8 cellular contexts compared by ENCODE assay signal in the genomic region with DNA sequence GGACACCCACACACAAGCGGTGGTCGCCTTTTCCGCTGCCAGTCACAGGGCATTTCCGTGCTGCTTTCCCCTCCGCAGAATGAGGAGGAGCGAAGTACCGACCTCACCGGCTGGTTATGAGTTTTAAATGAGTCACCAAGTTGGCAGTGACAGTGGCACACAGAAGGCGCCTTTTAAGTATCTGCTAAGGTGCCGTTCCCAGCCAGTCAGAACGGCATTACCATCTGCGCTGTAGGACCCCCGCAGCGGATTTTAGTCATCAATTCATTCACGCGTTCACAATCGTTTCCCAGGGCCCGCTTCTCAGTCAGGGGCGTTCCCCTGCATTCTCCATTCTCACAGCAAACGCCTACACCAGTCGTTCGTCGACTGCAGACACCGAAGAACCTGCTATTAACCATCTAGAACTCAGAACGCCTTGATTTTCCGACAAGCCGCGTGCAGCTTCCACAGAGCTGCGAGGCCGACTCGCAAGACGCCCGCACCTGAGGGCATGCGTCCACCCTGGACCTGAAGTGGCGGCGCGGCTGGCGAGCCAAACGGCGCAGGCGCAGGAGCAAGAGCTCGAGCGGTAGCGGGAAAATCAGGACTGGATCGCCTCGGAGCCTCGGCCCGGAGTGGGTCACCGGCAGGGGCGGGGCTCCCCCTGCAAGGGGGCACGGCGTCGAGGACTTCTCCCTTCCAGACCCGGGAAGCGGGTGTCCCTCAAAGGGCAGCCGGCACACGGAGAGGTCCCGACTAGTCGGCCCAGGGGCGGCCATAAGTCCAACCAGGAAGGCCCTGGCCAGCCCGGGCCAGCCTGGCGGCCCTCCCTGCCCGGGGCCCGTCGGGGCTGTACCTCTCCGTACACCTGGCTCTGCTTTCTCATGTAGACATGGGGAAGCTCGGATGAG. TPM values are rescaled to one million over a fixed set of nuclear protein-coding genes. Genes with fewer than 3 reads are reported as not detected.
DNase-seq lines count a peak whose midpoint lies in the region; TF ChIP-seq lines count a peak whose summit lies in the region.

No MANE protein-coding gene starts in this region.

- TF ChIP-seq CTCF in Loucy (conservative IDR thresholded peaks at IDR 0.05; ENCODE audit: low read length): peak; percentile 2; the same call in 1 of the 2 replicates
- no peak for TF ChIP-seq CTCF in foreskin fibroblast (IDR thresholded peaks at IDR 0.05; ENCODE audit: low read depth, low read length)

- H3K36me3 ChIP-seq in ES-I3 (ENCODE audit: insufficient read depth, low read length) (no peaks in the 10 kb centered on the region), H7 (replicated peaks; ENCODE audit: control insufficient read depth, insufficient read depth, low read length) (no peaks in the 10 kb centered on the region), Loucy (ENCODE audit: insufficient read depth, low read length) (no peaks in the 10 kb centered on the region), neuron (ENCODE audit: insufficient read depth, low read length) (no peaks in the 10 kb centered on the region), stomach smooth muscle (ENCODE audit: control insufficient read depth in 2 of 2, insufficient read depth in 2 of 2, low read length in 2 of 2) (no peaks in the 10 kb centered on the region)

- H4K20me1 ChIP-seq in Loucy (ENCODE audit: insufficient read depth, low read length, poor library complexity, severe bottlenecking): peaks cover 30% of the 10 kb centered on the region

- H3K4me1 ChIP-seq in ES-I3 (ENCODE audit: insufficient read depth, low read length) (peaks cover 14% of the 10 kb centered on the region), Loucy (ENCODE audit: insufficient read depth, low read length, poor library complexity, severe bottlenecking) (peaks cover 44% of the 10 kb centered on the region), neuron (ENCODE audit: insufficient read depth, low read length) (peaks cover 3% of the 10 kb centered on the region), stomach smooth muscle (ENCODE audit: control insufficient read depth, insufficient read depth, low read length) (peaks cover 7% of the 10 kb centered on the region)

- H3K9ac ChIP-seq in ES-I3 (ENCODE audit: low read depth, low read length) (peak overlapping the region; percentile 59), Loucy (ENCODE audit: low read depth, low read length, poor library complexity, severe bottlenecking) (peak overlapping the region; percentile 72), stomach smooth muscle (ENCODE audit: low read length in 2 of 2) (peak overlapping the region; percentile 78)

- H2AFZ ChIP-seq in Loucy (ENCODE audit: low read length) (peak overlapping the region; percentile 95), neuron (ENCODE audit: low read depth, low read length) (peak overlapping the region; percentile 91)

- no peaks in the 10 kb centered on the region for H3F3A ChIP-seq in Loucy (ENCODE audit: low read depth)

- peak overlapping the region; percentile 68 for H3K27ac ChIP-seq in stomach smooth muscle (ENCODE audit: low read length)

- H3K4me3 ChIP-seq in H7 (ENCODE audit: insufficient read depth, low read depth, low read length) (peak overlapping the region; percentile 57), Loucy (ENCODE audit: low read length, poor library complexity, severe bottlenecking) (peak overlapping the region; percentile 80), foreskin fibroblast (ENCODE audit: low read depth in 1 of 2, low read length in 2 of 2) (peak overlapping the region; percentile 75 to 93), neuron (ENCODE audit: low read length) (peak overlapping the region; percentile 82), stomach smooth muscle (ENCODE audit: low read length in 2 of 2) (peak overlapping the region; percentile 91 to 96)

- H3K9me2 ChIP-seq in Loucy (replicated peaks; ENCODE audit: low read depth, low read length): no peaks in the 10 kb centered on the region

- peaks cover 27% of the 10 kb centered on the region for H3K79me2 ChIP-seq in Loucy (ENCODE audit: insufficient read depth, low read length)

- H3K27me3 ChIP-seq in H7 (ENCODE audit: control insufficient read depth, insufficient read depth, low read length) (peaks cover 4% of the 10 kb centered on the region), Loucy (ENCODE audit: insufficient read depth, low read length, poor library complexity, severe bottlenecking) (no peaks in the 10 kb centered on the region), neuron (ENCODE audit: insufficient read depth, low read length) (no peaks in the 10 kb centered on the region), stomach smooth muscle (ENCODE audit: control insufficient read depth in 1 of 2, insufficient read depth in 2 of 2, low read length in 2 of 2) (no peaks in the 10 kb centered on the region)

- peak overlapping the region; percentile 95 for H3K4me2 ChIP-seq in Loucy (ENCODE audit: low read depth, low read length, poor library complexity, severe bottlenecking)

- H3K9me3 ChIP-seq in ES-I3 (ENCODE audit: control insufficient read depth, insufficient read depth, low read length): no peaks in the 10 kb centered on the region
- no peaks in the 10 kb centered on the region for H3K9me3 ChIP-seq in Loucy (ENCODE audit: insufficient read depth, low read depth, low read length)
- peaks cover 2% of the 10 kb centered on the region for H3K9me3 ChIP-seq in neuron (ENCODE audit: low read length)
- H3K9me3 ChIP-seq in stomach smooth muscle (ENCODE audit: control insufficient read depth in 2 of 2, low read length in 2 of 2): no peaks in the 10 kb centered on the region

- DNase-seq in H7 (peak; percentile 91), SHP77 treated with DMSO at 0.1 percent for 48 hours (lab: John Stamatoyannopoulos, UW) (peak; percentile 59), activated gamma-delta T cell treated with Interleukin-2 at 50 U/mL for 16 hours (peak; percentile 80), foreskin fibroblast (peak; percentile 82 to 96)

RNA-seq across cellular contexts. Expression of gene CYP2R1, which starts 0.6 kb away (rescaled TPM):
- 14.7 and 22.5 TPM in 2 replicates for total RNA-seq in H7 (2014; rRNA removed; shearing (Covaris generic))

Comparison
In these comparisons a context has a peak if more than half of its experiments do, and no peak if none do; other contexts are left out.
1. Peak in every context shown above with its lines: DNase-seq, H3K4me3 ChIP-seq and H3K27ac ChIP-seq.